Comparison of ENCODE assay signal across 8 cellular contexts in the genomic region with DNA sequence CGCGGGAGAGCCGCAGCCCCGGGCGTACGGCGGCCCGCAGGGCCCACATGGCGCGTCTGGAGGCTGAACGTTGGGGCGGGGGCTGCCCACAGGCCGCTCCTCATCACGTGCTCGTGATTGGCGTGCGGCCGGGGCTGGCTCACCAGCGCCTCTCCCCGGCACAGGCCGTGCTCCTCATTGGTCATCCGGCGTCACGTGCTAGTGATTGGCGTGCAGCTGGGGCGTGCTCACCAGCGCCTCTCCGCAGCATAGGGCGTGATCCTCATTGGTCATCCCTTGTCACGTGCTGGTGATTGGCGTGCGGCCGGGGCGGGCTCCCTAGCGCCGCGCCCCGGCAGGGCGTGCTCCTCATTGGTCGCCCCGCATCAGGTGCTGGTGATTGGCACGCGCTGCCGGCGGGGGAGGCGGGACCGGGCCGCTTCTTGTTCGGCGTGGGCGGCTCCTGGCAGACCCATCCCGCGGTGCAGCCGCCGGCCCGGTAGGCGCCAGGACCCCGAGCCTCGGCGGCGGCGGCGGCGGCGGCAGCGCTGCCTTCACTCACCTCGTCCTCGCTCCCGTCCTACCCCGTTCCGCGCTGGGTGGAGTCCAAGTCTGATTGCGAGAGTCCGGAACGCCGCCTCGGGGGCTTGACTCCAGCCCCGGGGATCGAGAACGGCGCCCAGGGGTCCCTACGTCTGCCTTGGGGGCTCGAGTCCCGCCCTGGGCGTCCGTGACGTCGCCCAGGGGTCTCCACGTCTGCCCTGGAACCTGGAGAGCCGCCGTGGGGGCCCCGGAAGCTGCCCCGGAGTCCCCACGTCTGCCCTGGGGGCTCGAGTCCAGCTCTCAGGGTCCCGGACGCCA.
DNase-seq lines count a peak whose midpoint lies in the region; ATAC-seq lines count a peak whose summit lies in the region.

A gene with protein sequence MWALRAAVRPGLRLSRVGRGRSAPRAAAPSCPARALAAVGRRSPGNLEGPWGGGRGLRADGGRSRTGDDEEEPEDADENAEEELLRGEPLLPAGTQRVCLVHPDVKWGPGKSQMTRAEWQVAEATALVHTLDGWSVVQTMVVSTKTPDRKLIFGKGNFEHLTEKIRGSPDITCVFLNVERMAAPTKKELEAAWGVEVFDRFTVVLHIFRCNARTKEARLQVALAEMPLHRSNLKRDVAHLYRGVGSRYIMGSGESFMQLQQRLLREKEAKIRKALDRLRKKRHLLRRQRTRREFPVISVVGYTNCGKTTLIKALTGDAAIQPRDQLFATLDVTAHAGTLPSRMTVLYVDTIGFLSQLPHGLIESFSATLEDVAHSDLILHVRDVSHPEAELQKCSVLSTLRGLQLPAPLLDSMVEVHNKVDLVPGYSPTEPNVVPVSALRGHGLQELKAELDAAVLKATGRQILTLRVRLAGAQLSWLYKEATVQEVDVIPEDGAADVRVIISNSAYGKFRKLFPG (minus strand): TSS at position 58 of the 840 bp plus-strand sequence. CDS start 9 bp downstream, at position 49.

- H3K4me1 ChIP-seq in endocrine pancreas (ENCODE audit: control insufficient read depth, insufficient read depth, low read length) = no peaks in the 10 kb centered on the region

- ATAC-seq in GM19438 (IDR thresholded peaks at IDR 0.05; ENCODE audit: low read depth, unreplicated experiment) = peak; percentile 76

- H3K27me3 ChIP-seq in endocrine pancreas (ENCODE audit: control insufficient read depth, insufficient read depth, low read length) = no peaks in the 10 kb centered on the region

- H3K9me3 ChIP-seq in endocrine pancreas (ENCODE audit: control insufficient read depth, low read length) = no peaks in the 10 kb centered on the region

- peak within 1 kb of the TSS; percentile 73 for H3K9ac ChIP-seq in endocrine pancreas (ENCODE audit: control insufficient read depth, insufficient read depth, low read length)

- no peak within 1 kb of the TSS for H3K4me3 ChIP-seq in endocrine pancreas (ENCODE audit: control insufficient read depth, insufficient read depth, low read length)

- DNase-seq in AG20443 (ENCODE audit: low spot score) (peak; percentile 98), HK-2 (ENCODE audit: unreplicated experiment) (peak; percentile 98), middle frontal gyrus (ENCODE audit: extremely low spot score, low spot score) (peak; percentile 99), SIG-M5 treated with dmso at 0.1 percent for 504 hours (lab: John Stamatoyannopoulos, UW; ENCODE audit: unreplicated experiment) (no peak)
- peak; percentile 96 to 97 for DNase-seq in activated CD4-positive, alpha-beta T cell treated with anti-CD3 and anti-CD28 coated beads, Interleukin-2, amount 50 U/mL, for 48 hours
- DNase-seq in stimulated activated CD8-positive, alpha-beta memory T cell treated with anti-CD3 and anti-CD28 coated beads, Interleukin-4, amount 100 ng/mL, for 1 hour (ENCODE audit: low read depth in 2 of 2, low spot score in 1 of 2) = peak; percentile 91 to 99

- peaks cover 2% of the 10 kb centered on the region for H3K36me3 ChIP-seq in endocrine pancreas (ENCODE audit: control insufficient read depth, insufficient read depth, low read length)
